1 cellular context compared by ENCODE assay signal in the genomic region with DNA sequence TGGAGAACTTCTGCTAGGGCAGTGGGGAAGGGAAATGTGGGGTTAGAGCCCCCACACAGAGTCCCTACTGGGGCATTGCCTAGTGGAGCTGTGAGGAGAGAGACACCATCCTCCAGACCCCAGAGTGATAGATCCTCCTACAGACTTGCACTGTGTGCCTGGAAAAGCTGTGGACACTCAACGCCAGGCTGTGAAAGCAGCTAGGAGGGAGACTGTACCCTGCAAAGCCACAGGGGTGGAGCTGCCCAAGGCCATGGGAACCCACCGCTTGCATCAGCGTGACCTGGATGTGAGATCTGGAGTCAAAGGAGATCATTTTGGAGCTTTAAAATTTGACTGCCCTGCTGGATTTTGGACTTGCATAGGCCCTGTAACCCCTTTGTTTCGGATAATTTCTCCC.
DNase-seq lines count a peak whose midpoint lies in the region.
"Not testable (repeated sequence)": the region's sequence is repeated elsewhere in the genome, so short reads cannot be mapped to it uniquely, and the experiment has no call there.

No MANE protein-coding gene starts in this region.

- DNase-seq in posterior vena cava (ENCODE audit: low spot score): peak; percentile 59

- intact Hi-C loops in posterior vena cava (cut with DNase I): not testable (repeated sequence)
